Comparison of ENCODE assay signal across 8 cellular contexts in the genomic region with DNA sequence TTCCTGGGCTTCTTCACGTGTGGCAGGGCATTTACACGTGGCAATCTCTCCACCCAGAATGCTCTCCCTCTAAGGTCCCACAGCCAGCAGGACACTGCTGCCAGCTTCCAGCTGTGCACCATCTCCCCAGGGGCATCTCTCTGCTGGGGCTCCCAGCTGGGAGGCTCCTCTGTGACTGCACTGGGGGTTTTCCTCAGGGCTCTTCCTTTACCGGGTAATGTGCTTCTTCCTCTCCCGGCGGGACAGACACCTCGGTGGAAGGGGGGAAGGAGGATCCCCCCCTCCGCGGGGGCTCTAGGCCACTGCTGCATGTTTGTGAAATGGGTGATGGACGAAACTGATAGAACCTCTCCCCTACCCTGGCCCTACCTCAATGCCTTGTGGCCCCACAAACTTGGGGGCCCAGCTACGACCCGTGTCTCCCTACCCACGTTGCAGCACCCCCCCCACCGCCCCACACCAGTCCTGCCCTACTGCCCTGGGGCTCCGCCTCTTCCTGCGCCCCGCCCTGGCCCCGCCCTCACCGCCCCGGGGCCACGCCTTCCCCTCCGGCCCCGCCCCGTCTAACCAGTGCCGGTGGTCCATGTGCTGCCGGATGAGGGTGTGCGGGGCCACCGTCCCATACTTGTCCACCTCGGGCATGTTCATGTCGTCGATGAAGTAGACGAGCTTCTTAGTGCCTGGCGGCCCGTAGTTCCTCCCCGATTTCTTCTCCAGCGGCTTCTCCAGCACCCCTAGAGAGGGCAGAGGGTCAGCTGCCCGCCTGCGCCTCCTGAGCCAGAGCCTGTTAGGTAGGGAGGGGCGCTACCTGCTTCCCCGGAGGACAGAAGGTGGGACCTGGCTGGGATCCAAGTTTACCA.
DNase-seq lines count a peak whose midpoint lies in the region; ATAC-seq, FAIRE-seq and TF ChIP-seq lines count a peak whose summit lies in the region.

No MANE protein-coding gene starts in this region.

- in situ Hi-C loops in astrocyte of the spinal cord (cut with HindIII; ENCODE audit: low sequenced_read_pairs): loop anchor here (10.0 to 25.0 kb wide), 2 partner anchors 253 to 340 kb away; no protein-coding TSS in a partner anchor

- H3K9me3 Mint-ChIP-seq in T-cell (no peaks in the 10 kb centered on the region), memory B cell (no peaks in the 10 kb centered on the region)
- H3K9me3 Mint-ChIP-seq in stimulated activated effector memory CD8-positive, alpha-beta T cell treated with anti-CD3 and anti-CD28 coated beads, Interleukin-12 subunit alpha, Interleukin-12 subunit beta, amount 100 ng/mL, for 72 hours: no peaks in the 10 kb centered on the region

- no peak for TF ChIP-seq EP300 in A549 (IDR thresholded peaks at IDR 0.05)

- no peaks in the 10 kb centered on the region for H3K9me3 ChIP-seq in A549

- peak; percentile 84 for TF ChIP-seq POLR2A in A549 (IDR thresholded peaks at IDR 0.05; ENCODE audit: low read length)

- peak overlapping the region; percentile 86 for H3K4me3 ChIP-seq in A549
- peak overlapping the region; percentile 21 for H3K4me3 ChIP-seq in astrocyte of the spinal cord (ENCODE audit: low read depth, low read length)

- H3K36me3 Mint-ChIP-seq in T-cell (no peaks in the 10 kb centered on the region), memory B cell (no peaks in the 10 kb centered on the region)
- no peaks in the 10 kb centered on the region for H3K36me3 Mint-ChIP-seq in stimulated activated effector memory CD8-positive, alpha-beta T cell treated with anti-CD3 and anti-CD28 coated beads, Interleukin-12 subunit alpha, Interleukin-12 subunit beta, amount 100 ng/mL, for 72 hours

- no peak for TF ChIP-seq RAD21 in A549 (conservative IDR thresholded peaks at IDR 0.05 in 1 of 2, IDR thresholded peaks at IDR 0.05 in 1 of 2)

- H3K4me3 Mint-ChIP-seq in T-cell: peak overlapping the region; percentile 62 to 75 (median 70)
- peak overlapping the region; percentile 66 for H3K4me3 Mint-ChIP-seq in memory B cell
- peak overlapping the region; percentile 64 for H3K4me3 Mint-ChIP-seq in stimulated activated effector memory CD8-positive, alpha-beta T cell treated with anti-CD3 and anti-CD28 coated beads, Interleukin-12 subunit alpha, Interleukin-12 subunit beta, amount 100 ng/mL, for 72 hours

- H3K27me3 Mint-ChIP-seq in T-cell (peaks cover 0 to 10% of the 10 kb centered on the region in 2 donors), memory B cell (peaks cover 15% of the 10 kb centered on the region)

- 2% methylated on average over 27 of the region's 39 CpGs for WGBS in A549 (ENCODE audit: missing lambda C conversion rate)

- ATAC-seq in A549 (peak; percentile 89 to 97), GM21360 (IDR thresholded peaks at IDR 0.05; ENCODE audit: unreplicated experiment) (peak; percentile 51), T-cell (replicated peaks in 1 of 4) (peak; percentile 91 to 100 (median 94)), memory B cell (ENCODE audit: low read depth) (peak; percentile 88), HG03045 (IDR thresholded peaks at IDR 0.05; ENCODE audit: unreplicated experiment) (no peak)
- ATAC-seq in stimulated activated effector memory CD8-positive, alpha-beta T cell treated with anti-CD3 and anti-CD28 coated beads, Interleukin-12 subunit alpha, Interleukin-12 subunit beta, amount 100 ng/mL, for 72 hours: peak; percentile 87

- H3K4me1 Mint-ChIP-seq in T-cell: peaks cover 5 to 8% (median 7%) of the 10 kb centered on the region in 3 donors
- peaks cover 4% of the 10 kb centered on the region for H3K4me1 Mint-ChIP-seq in memory B cell
- peaks cover 15% of the 10 kb centered on the region for H3K4me1 Mint-ChIP-seq in stimulated activated effector memory CD8-positive, alpha-beta T cell treated with anti-CD3 and anti-CD28 coated beads, Interleukin-12 subunit alpha, Interleukin-12 subunit beta, amount 100 ng/mL, for 72 hours

- DNase-seq in A549 (ENCODE audit: low read depth in 1 of 2, low spot score in 1 of 2): peak; percentile 58 to 93
- peak; percentile 10 to 72 (median 52) for DNase-seq in T-cell
- DNase-seq in astrocyte of the spinal cord (ENCODE audit: low read depth, low spot score): no peak
- peak in 1 of 2 donors; percentile 57 for DNase-seq in memory B cell (ENCODE audit: low spot score in 2 of 2)
- peak; percentile 57 to 78 for DNase-seq in stimulated activated effector memory CD8-positive, alpha-beta T cell treated with anti-CD3 and anti-CD28 coated beads, Interleukin-12 subunit alpha, Interleukin-12 subunit beta, amount 100 ng/mL, for 72 hours (ENCODE audit: low spot score in 2 of 2)
- DNase-seq in cortex of kidney (lab: John Stamatoyannopoulos, UW): no peak

- TF ChIP-seq CTCF in A549 (IDR thresholded peaks at IDR 0.05): no peak
- no peak for TF ChIP-seq CTCF in astrocyte of the spinal cord (IDR thresholded peaks at IDR 0.05; ENCODE audit: low read depth, low read length)

- H3K27ac Mint-ChIP-seq in T-cell (peak overlapping the region in 1 of 2 donors; percentile 16), memory B cell (peak overlapping the region; percentile 5)
- peak overlapping the region; percentile 45 for H3K27ac Mint-ChIP-seq in stimulated activated effector memory CD8-positive, alpha-beta T cell treated with anti-CD3 and anti-CD28 coated beads, Interleukin-12 subunit alpha, Interleukin-12 subunit beta, amount 100 ng/mL, for 72 hours

- peak overlapping the region; percentile 91 for H3K4me2 ChIP-seq in A549

- H3K27ac ChIP-seq in A549: peak overlapping the region; percentile 86 to 90

- peaks cover 15% of the 10 kb centered on the region for H3K4me1 ChIP-seq in A549

- CTCF ChIA-PET in A549 (lab: Yijun Ruan, JAX): interaction anchor here (0.6 to 8.2 kb wide), 8 partner anchors 9 to 344 kb away, joined by 3 to 71 read pairs (median 4); no protein-coding TSS in a partner anchor
- CTCF ChIA-PET in T-cell (lab: Charles Lee): no interaction called here

- POLR2A ChIA-PET in A549 (lab: Yijun Ruan, JAX): interaction anchor here (0.7 to 1.5 kb wide), 3 partner anchors 8 to 340 kb away, joined by 4 to 6 read pairs (median 6); no protein-coding TSS in a partner anchor
- POLR2A ChIA-PET in T-cell (lab: Charles Lee): no interaction called here

- FAIRE-seq in A549 (lab: Jason Lieb, UNC): no peak

TF ChIP-seq in A549, 52 proteins besides CTCF, POLR2A, EP300 and RAD21 (continues in another document):
- TF ChIP-seq, protein P1, sequence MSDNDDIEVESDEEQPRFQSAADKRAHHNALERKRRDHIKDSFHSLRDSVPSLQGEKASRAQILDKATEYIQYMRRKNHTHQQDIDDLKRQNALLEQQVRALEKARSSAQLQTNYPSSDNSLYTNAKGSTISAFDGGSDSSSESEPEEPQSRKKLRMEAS (IDR thresholded peaks at IDR 0.05): peak; percentile 66
- TF ChIP-seq, protein P2, sequence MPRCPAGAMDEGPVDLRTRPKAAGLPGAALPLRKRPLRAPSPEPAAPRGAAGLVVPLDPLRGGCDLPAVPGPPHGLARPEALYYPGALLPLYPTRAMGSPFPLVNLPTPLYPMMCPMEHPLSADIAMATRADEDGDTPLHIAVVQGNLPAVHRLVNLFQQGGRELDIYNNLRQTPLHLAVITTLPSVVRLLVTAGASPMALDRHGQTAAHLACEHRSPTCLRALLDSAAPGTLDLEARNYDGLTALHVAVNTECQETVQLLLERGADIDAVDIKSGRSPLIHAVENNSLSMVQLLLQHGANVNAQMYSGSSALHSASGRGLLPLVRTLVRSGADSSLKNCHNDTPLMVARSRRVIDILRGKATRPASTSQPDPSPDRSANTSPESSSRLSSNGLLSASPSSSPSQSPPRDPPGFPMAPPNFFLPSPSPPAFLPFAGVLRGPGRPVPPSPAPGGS (IDR thresholded peaks at IDR 0.05): no peak; the same call in 2 of the 3 replicates
- TF ChIP-seq, protein P3, sequence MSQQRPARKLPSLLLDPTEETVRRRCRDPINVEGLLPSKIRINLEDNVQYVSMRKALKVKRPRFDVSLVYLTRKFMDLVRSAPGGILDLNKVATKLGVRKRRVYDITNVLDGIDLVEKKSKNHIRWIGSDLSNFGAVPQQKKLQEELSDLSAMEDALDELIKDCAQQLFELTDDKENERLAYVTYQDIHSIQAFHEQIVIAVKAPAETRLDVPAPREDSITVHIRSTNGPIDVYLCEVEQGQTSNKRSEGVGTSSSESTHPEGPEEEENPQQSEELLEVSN (IDR thresholded peaks at IDR 0.05; ENCODE audit: borderline replicate concordance, low read depth): 0 out of 2 replicates have a peak, but pooled peaks have one; percentile 21
- TF ChIP-seq, protein P4, sequence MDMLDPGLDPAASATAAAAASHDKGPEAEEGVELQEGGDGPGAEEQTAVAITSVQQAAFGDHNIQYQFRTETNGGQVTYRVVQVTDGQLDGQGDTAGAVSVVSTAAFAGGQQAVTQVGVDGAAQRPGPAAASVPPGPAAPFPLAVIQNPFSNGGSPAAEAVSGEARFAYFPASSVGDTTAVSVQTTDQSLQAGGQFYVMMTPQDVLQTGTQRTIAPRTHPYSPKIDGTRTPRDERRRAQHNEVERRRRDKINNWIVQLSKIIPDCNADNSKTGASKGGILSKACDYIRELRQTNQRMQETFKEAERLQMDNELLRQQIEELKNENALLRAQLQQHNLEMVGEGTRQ (IDR thresholded peaks at IDR 0.05): 0 out of 2 replicates have a peak, but pooled peaks have one; percentile 28
- TF ChIP-seq, protein P5, sequence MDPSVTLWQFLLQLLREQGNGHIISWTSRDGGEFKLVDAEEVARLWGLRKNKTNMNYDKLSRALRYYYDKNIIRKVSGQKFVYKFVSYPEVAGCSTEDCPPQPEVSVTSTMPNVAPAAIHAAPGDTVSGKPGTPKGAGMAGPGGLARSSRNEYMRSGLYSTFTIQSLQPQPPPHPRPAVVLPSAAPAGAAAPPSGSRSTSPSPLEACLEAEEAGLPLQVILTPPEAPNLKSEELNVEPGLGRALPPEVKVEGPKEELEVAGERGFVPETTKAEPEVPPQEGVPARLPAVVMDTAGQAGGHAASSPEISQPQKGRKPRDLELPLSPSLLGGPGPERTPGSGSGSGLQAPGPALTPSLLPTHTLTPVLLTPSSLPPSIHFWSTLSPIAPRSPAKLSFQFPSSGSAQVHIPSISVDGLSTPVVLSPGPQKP (IDR thresholded peaks at IDR 0.05; ENCODE audit: low read depth, low read length): no peak
- TF ChIP-seq JUNB (IDR thresholded peaks at IDR 0.05) (no peak), NFE2L2 (conservative IDR thresholded peaks at IDR 0.05; ENCODE audit: low read length) (no peak), MYC (IDR thresholded peaks at IDR 0.05; ENCODE audit: borderline replicate concordance, low read length) (0 out of 2 replicates have a peak, but pooled peaks have one; percentile 45), ZC3H11A (IDR thresholded peaks at IDR 0.05) (no peak), PHF8 (IDR thresholded peaks at IDR 0.05; ENCODE audit: borderline replicate concordance, low read depth) (peak; percentile 70; the same call in 1 of the 2 replicates), ESRRA (IDR thresholded peaks at IDR 0.05; ENCODE audit: borderline replicate concordance, low read length) (no peak), EHF (CRISPR knock-in tag; IDR thresholded peaks at IDR 0.05) (no peak), CHD2 (IDR thresholded peaks at IDR 0.05; ENCODE audit: low read length, partially characterized antibody) (no peak), RFX5 (IDR thresholded peaks at IDR 0.05) (no peak), CBX2 (IDR thresholded peaks at IDR 0.05; ENCODE audit: borderline replicate concordance, low read depth) (no peak)

Comparison
In these comparisons a context has a peak if more than half of its experiments do, and no peak if none do; other contexts are left out.
1. DNase-seq: peak in A549 (2 of 2), T-cell (34 of 34) and stimulated activated effector memory CD8-positive, alpha-beta T cell treated with anti-CD3 and anti-CD28 coated beads, Interleukin-12 subunit alpha, Interleukin-12 subunit beta, amount 100 ng/mL, for 72 hours (2 of 2); none in astrocyte of the spinal cord (single experiment) and cortex of kidney (single experiment).
2. Peak in every context shown above with its lines, with median percentiles within 50 percentile points of each other: H3K4me3 Mint-ChIP-seq.